ENCODE assay signal across 8 cellular contexts in the genomic region with DNA sequence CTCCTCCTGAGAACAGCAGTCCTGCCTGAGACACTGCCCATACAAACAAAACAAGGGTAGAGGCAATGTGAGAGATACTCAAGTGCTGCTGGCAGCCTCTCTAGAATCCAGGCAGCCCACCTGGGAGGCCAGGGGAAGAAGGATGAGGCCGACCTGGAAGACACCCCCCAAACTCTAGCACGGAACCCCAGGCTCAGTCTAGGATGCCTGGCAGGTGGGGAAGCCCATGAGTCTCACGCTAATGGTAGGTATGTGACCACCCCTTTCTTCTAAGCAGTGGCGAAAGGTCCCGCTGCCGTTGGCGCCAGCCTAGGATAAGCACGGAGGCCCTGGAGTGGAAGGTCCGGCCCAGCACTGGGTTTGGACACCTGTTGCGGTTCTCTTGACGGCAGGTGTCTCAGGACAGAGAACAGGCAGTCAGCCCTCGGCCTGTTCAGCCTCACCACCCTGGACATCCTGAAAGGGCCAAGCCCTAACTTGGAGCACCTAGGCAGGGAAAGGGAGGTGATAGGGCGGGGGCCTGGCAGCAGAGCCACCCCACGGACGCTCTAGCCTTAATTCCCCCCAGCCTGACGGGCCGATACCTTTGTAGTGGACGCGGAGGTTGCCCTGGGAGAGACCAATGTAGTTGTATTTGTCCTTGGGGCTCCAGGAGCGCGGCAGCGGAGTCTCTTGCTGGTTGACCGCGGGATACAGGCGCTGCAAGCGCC. TPM values are rescaled to one million over a fixed set of nuclear protein-coding genes. Genes with fewer than 3 reads are reported as not detected.
A peak's percentile ranks its signal among the peaks of the same experiment; 100 is the strongest.
DNase-seq lines count a peak whose midpoint lies in the region; ATAC-seq and TF ChIP-seq lines count a peak whose summit lies in the region.

No MANE protein-coding gene starts in this region.

- H3K36me3 ChIP-seq in OCI-LY3 (replicated peaks; ENCODE audit: low read depth, low read length) = peaks cover 20% of the 10 kb centered on the region

- peak overlapping the region; percentile 35 for H3K27ac Mint-ChIP-seq in activated naive CD4-positive, alpha-beta T cell treated with anti-CD3 and anti-CD28 coated beads, Interleukin-2, amount 50 U/mL, for 24 hours
- peak overlapping the region; percentile 86 for H3K27ac Mint-ChIP-seq in endothelial cell (ENCODE audit: unreplicated experiment)
- H3K27ac Mint-ChIP-seq in natural killer cell treated with Interleukin-12 subunit alpha and Interleukin-12 subunit beta and Interleukin-15 and Interleukin-18, amount 100 ng/mL, for 72 hours = peak overlapping the region; percentile 49 to 86

- no peaks in the 10 kb centered on the region for H3K9me3 Mint-ChIP-seq in activated naive CD4-positive, alpha-beta T cell treated with anti-CD3 and anti-CD28 coated beads, Interleukin-2, amount 50 U/mL, for 24 hours
- no peaks in the 10 kb centered on the region for H3K9me3 Mint-ChIP-seq in endothelial cell (ENCODE audit: unreplicated experiment)
- no peaks in the 10 kb centered on the region for H3K9me3 Mint-ChIP-seq in natural killer cell treated with Interleukin-12 subunit alpha and Interleukin-12 subunit beta and Interleukin-15 and Interleukin-18, amount 100 ng/mL, for 72 hours

- H3K27me3 ChIP-seq in OCI-LY3 (ENCODE audit: low read depth, low read length) = no peaks in the 10 kb centered on the region

- H3K4me3 Mint-ChIP-seq in activated naive CD4-positive, alpha-beta T cell treated with anti-CD3 and anti-CD28 coated beads, Interleukin-2, amount 50 U/mL, for 24 hours = peak overlapping the region; percentile 93
- H3K4me3 Mint-ChIP-seq in endothelial cell (ENCODE audit: unreplicated experiment) = peak overlapping the region; percentile 97
- H3K4me3 Mint-ChIP-seq in natural killer cell treated with Interleukin-12 subunit alpha and Interleukin-12 subunit beta and Interleukin-15 and Interleukin-18, amount 100 ng/mL, for 72 hours = peak overlapping the region; percentile 83

- ATAC-seq in natural killer cell treated with Interleukin-12 subunit alpha and Interleukin-12 subunit beta and Interleukin-15 and Interleukin-18, amount 100 ng/mL, for 72 hours = no peak
- no peak for ATAC-seq in HG03521 (IDR thresholded peaks at IDR 0.05; ENCODE audit: unreplicated experiment)

- peaks cover 43% of the 10 kb centered on the region for H3K4me1 Mint-ChIP-seq in activated naive CD4-positive, alpha-beta T cell treated with anti-CD3 and anti-CD28 coated beads, Interleukin-2, amount 50 U/mL, for 24 hours
- H3K4me1 Mint-ChIP-seq in endothelial cell (ENCODE audit: unreplicated experiment) = peaks cover 11% of the 10 kb centered on the region
- peaks cover 40 to 42% of the 10 kb centered on the region in 2 donors for H3K4me1 Mint-ChIP-seq in natural killer cell treated with Interleukin-12 subunit alpha and Interleukin-12 subunit beta and Interleukin-15 and Interleukin-18, amount 100 ng/mL, for 72 hours (ENCODE audit: low read depth in 2 of 2)

- peaks cover 4% of the 10 kb centered on the region for H3K36me3 Mint-ChIP-seq in activated naive CD4-positive, alpha-beta T cell treated with anti-CD3 and anti-CD28 coated beads, Interleukin-2, amount 50 U/mL, for 24 hours
- H3K36me3 Mint-ChIP-seq in endothelial cell (ENCODE audit: low read depth, unreplicated experiment) = peaks cover 15% of the 10 kb centered on the region
- H3K36me3 Mint-ChIP-seq in natural killer cell treated with Interleukin-12 subunit alpha and Interleukin-12 subunit beta and Interleukin-15 and Interleukin-18, amount 100 ng/mL, for 72 hours = no peaks in the 10 kb centered on the region

- H2AFZ ChIP-seq in OCI-LY3 (ENCODE audit: low read depth, low read length) = peak overlapping the region; percentile 78

- H3K9ac ChIP-seq in OCI-LY3 (ENCODE audit: low read length) = peak overlapping the region; percentile 95

- no peak for DNase-seq in activated naive CD4-positive, alpha-beta T cell (lab: John Stamatoyannopoulos, UW)
- DNase-seq in endothelial cell (ENCODE audit: low spot score) = peak; percentile 13
- DNase-seq in natural killer cell treated with Interleukin-12 subunit alpha and Interleukin-12 subunit beta and Interleukin-15 and Interleukin-18, amount 100 ng/mL, for 72 hours (ENCODE audit: low spot score) = peak; percentile 55
- DNase-seq in NCI-H345 treated with DMSO at 0.1 percent for 48 hours (lab: John Stamatoyannopoulos, UW; ENCODE audit: unreplicated experiment) = no peak
- DNase-seq in NCI-H510A treated with DMSO at 0.1 percent for 48 hours (lab: John Stamatoyannopoulos, UW) = no peak

- H3K27me3 Mint-ChIP-seq in activated naive CD4-positive, alpha-beta T cell treated with anti-CD3 and anti-CD28 coated beads, Interleukin-2, amount 50 U/mL, for 24 hours = no peaks in the 10 kb centered on the region
- peaks cover 6% of the 10 kb centered on the region for H3K27me3 Mint-ChIP-seq in endothelial cell (ENCODE audit: unreplicated experiment)
- H3K27me3 Mint-ChIP-seq in natural killer cell treated with Interleukin-12 subunit alpha and Interleukin-12 subunit beta and Interleukin-15 and Interleukin-18, amount 100 ng/mL, for 72 hours = no peaks in the 10 kb centered on the region

- H3K9me3 ChIP-seq in OCI-LY3 (ENCODE audit: insufficient read depth, low read length) = no peaks in the 10 kb centered on the region

- peak overlapping the region; percentile 89 for H3K4me2 ChIP-seq in OCI-LY3 (ENCODE audit: low read length)

- H3K79me2 ChIP-seq in OCI-LY3 (ENCODE audit: low read length) = peaks cover 46% of the 10 kb centered on the region

- H3K27ac ChIP-seq in OCI-LY3 (ENCODE audit: low read length) = peak overlapping the region; percentile 45

- peak overlapping the region; percentile 90 for H3K4me3 ChIP-seq in OCI-LY3 (ENCODE audit: low read length)

- H4K20me1 ChIP-seq in OCI-LY3 (ENCODE audit: insufficient read depth, low read length) = peaks cover 11% of the 10 kb centered on the region; the same call in 1 of the 2 replicates

- H3K4me1 ChIP-seq in OCI-LY3 (ENCODE audit: low read length) = peaks cover 39% of the 10 kb centered on the region

- TF ChIP-seq CTCF in OCI-LY3 (IDR thresholded peaks at IDR 0.05; ENCODE audit: low read depth, low read length) = no peak
- no peak for TF ChIP-seq CTCF in endothelial cell (IDR thresholded peaks at IDR 0.05; ENCODE audit: unreplicated experiment)

RNA-seq across cellular contexts. Expression of gene RANBP10, which starts 0.5 kb away (rescaled TPM):
- total RNA-seq in endothelial cell (ENCODE audit: unreplicated experiment) = 19.5 TPM
- 10 to 100 TPM; 28.0 to 31.0 TPM for total RNA-seq in natural killer cell treated with Interleukin-12 subunit alpha and Interleukin-12 subunit beta and Interleukin-15 and Interleukin-18, amount 100 ng/mL, for 72 hours

RNA-seq across cellular contexts. Expression of gene TSNAXIP1, which starts 0.8 kb away (rescaled TPM):
- 2.8 TPM for total RNA-seq in endothelial cell (ENCODE audit: unreplicated experiment)
- 1 to 10 TPM in 1 of 2 donors, under 1 TPM in 1; 0.24 to 1.1 TPM for total RNA-seq in natural killer cell treated with Interleukin-12 subunit alpha and Interleukin-12 subunit beta and Interleukin-15 and Interleukin-18, amount 100 ng/mL, for 72 hours

RNA-seq across cellular contexts. Expression of gene THAP11, which starts 36.2 kb away (rescaled TPM):
- 29.6 TPM for total RNA-seq in endothelial cell (ENCODE audit: unreplicated experiment)
- total RNA-seq in natural killer cell treated with Interleukin-12 subunit alpha and Interleukin-12 subunit beta and Interleukin-15 and Interleukin-18, amount 100 ng/mL, for 72 hours = 10 to 100 TPM; 30.5 to 45.9 TPM

RNA-seq across cellular contexts. Expression of gene NUTF2, which starts 40.9 kb away (rescaled TPM):
- 217 TPM for total RNA-seq in endothelial cell (ENCODE audit: unreplicated experiment)
- 100 to 1,000 TPM; 114 to 124 TPM for total RNA-seq in natural killer cell treated with Interleukin-12 subunit alpha and Interleukin-12 subunit beta and Interleukin-15 and Interleukin-18, amount 100 ng/mL, for 72 hours

RNA-seq across cellular contexts. Expression of gene CENPT, which starts 41.6 kb away (rescaled TPM):
- 82.9 TPM for total RNA-seq in endothelial cell (ENCODE audit: unreplicated experiment)
- total RNA-seq in natural killer cell treated with Interleukin-12 subunit alpha and Interleukin-12 subunit beta and Interleukin-15 and Interleukin-18, amount 100 ng/mL, for 72 hours = 10 to 100 TPM; 51.6 to 83.7 TPM

Comparison
In these comparisons a context has a peak if more than half of its experiments do, and no peak if none do; other contexts are left out.
1. H3K27ac Mint-ChIP-seq: peak in every context shown above with its lines; median percentile 86 in endothelial cell; 68 in natural killer cell treated with Interleukin-12 subunit alpha and Interleukin-12 subunit beta and Interleukin-15 and Interleukin-18, amount 100 ng/mL, for 72 hours; 35 in activated naive CD4-positive, alpha-beta T cell treated with anti-CD3 and anti-CD28 coated beads, Interleukin-2, amount 50 U/mL, for 24 hours.
2. DNase-seq: peak in endothelial cell (single experiment) and natural killer cell treated with Interleukin-12 subunit alpha and Interleukin-12 subunit beta and Interleukin-15 and Interleukin-18, amount 100 ng/mL, for 72 hours (single experiment); none in activated naive CD4-positive, alpha-beta T cell (0 of 4), NCI-H345 treated with DMSO at 0.1 percent for 48 hours (single experiment) and NCI-H510A treated with DMSO at 0.1 percent for 48 hours (single experiment).
3. Peak in every context shown above with its lines, with median percentiles within 50 percentile points of each other: H3K4me3 Mint-ChIP-seq.